16 cellular contexts compared by ENCODE assay signal in the genomic region with DNA sequence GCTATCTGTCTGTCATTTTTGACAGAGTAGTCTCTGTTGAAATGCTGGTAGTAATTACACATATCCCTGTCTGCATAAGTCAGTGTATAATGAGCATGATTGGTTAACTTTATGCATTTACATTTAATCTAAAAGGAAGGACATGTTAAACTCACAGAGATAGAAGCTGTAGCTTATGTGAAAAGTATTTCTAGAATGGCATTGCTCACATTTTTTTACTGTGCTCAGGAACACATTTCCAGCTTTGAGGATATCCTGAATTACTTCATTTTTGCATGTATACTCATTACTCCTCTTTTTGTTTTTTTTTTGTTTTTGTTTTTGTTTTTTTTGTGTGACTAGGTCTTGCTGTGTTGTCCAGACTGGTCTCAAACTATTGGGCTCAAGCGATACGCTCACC.
DNase-seq lines count a peak whose midpoint lies in the region; ATAC-seq and TF ChIP-seq lines count a peak whose summit lies in the region.
"Had no signal": no experiment of that assay in that cellular context is flagged by ENCODE, and none has a peak within 500 bp of the region (broad histone marks: within the 10 kb centered on the region; RNA-seq: fewer than 3 reads in every experiment).

No MANE protein-coding gene starts in this region.

- intact Hi-C loops in left ventricle myocardium inferior (cut with micrococcal nuclease) (no loop called here), right cardiac atrium (cut with DNase I) (no loop called here)
- intact Hi-C loops in activated CD4-positive, alpha-beta memory T cell treated with anti-CD3 and anti-CD28 coated beads for 36 hours (cut with micrococcal nuclease), result no loop called here

- H4K20me1 ChIP-seq in neural cell (ENCODE audit: insufficient read depth), result no peaks in the 10 kb centered on the region

- H3K9me3 ChIP-seq in left ventricle myocardium inferior (replicated peaks) (no peaks in the 10 kb centered on the region), right cardiac atrium (ENCODE audit: control insufficient read depth, low read length) (no peaks in the 10 kb centered on the region), neural cell (ENCODE audit: low read length) (no peaks in the 10 kb centered on the region)
- H3K9me3 ChIP-seq: BE2C had no signal

- H3K27ac Mint-ChIP-seq in activated T-helper 17 cell treated with anti-CD3 and anti-CD28 coated beads, Interleukin-2, amount 50 U/mL, for 72 hours, result peak overlapping the region; percentile 42
- H3K27ac Mint-ChIP-seq in activated CD4-positive, alpha-beta memory T cell treated with anti-CD3 and anti-CD28 coated beads for 36 hours, result no peak overlapping the region
- H3K27ac Mint-ChIP-seq: CD4-positive, alpha-beta T cell; HFFc6 had no signal

- no peaks in the 10 kb centered on the region for H3F3A ChIP-seq in neural cell (ENCODE audit: insufficient read depth, low read length, poor library complexity, severe bottlenecking)

- 97% methylated on average over 2 of the region's 2 CpGs for WGBS in right cardiac atrium

- no peaks in the 10 kb centered on the region for H3K27me3 Mint-ChIP-seq in activated T-helper 17 cell treated with anti-CD3 and anti-CD28 coated beads, Interleukin-2, amount 50 U/mL, for 72 hours
- no peaks in the 10 kb centered on the region for H3K27me3 Mint-ChIP-seq in activated CD4-positive, alpha-beta memory T cell treated with anti-CD3 and anti-CD28 coated beads for 36 hours
- H3K27me3 Mint-ChIP-seq: CD4-positive, alpha-beta T cell had no signal

- no peaks in the 10 kb centered on the region for H3K9me2 ChIP-seq in neural cell (ENCODE audit: insufficient read depth, low read length)

- H3K4me1 ChIP-seq in left ventricle myocardium inferior (peaks cover 45% of the 10 kb centered on the region), right cardiac atrium (ENCODE audit: control insufficient read depth, insufficient read depth, low read length) (peaks cover 7% of the 10 kb centered on the region)
- H3K4me1 ChIP-seq: BE2C had no signal

- CTCF ChIA-PET in activated CD4-positive, alpha-beta memory T cell treated with anti-CD3 and anti-CD28 coated beads for 36 hours (lab: Charles Lee), result interaction anchor here (1.5 kb wide), 1 partner anchor 91 kb away, joined by 4 read pairs; no protein-coding TSS in a partner anchor

- peak overlapping the region; percentile 73 for H3K27ac ChIP-seq in left ventricle myocardium inferior (replicated peaks)
- H3K27ac ChIP-seq in right cardiac atrium (ENCODE audit: low read length), result no peak overlapping the region
- H3K27ac ChIP-seq in neural cell (ENCODE audit: low read length), result peak overlapping the region; percentile 8
- H3K27ac ChIP-seq: GM23248 had no signal

- TF ChIP-seq EP300 in neural cell (conservative IDR thresholded peaks at IDR 0.05; ENCODE audit: poor library complexity, severe bottlenecking), result peak; percentile 74

- H3K36me3 Mint-ChIP-seq in activated T-helper 17 cell treated with anti-CD3 and anti-CD28 coated beads, Interleukin-2, amount 50 U/mL, for 72 hours (ENCODE audit: low read depth), result peaks cover 51% of the 10 kb centered on the region
- peaks cover 26% of the 10 kb centered on the region for H3K36me3 Mint-ChIP-seq in activated CD4-positive, alpha-beta memory T cell treated with anti-CD3 and anti-CD28 coated beads for 36 hours

- no peak overlapping the region for H3K9ac ChIP-seq in neural cell (ENCODE audit: low read length)
- H3K9ac ChIP-seq: GM23248 had no signal

- POLR2A ChIA-PET in activated CD4-positive, alpha-beta memory T cell treated with anti-CD3 and anti-CD28 coated beads for 36 hours (lab: Charles Lee), result no interaction called here

- H3K79me2 ChIP-seq in neural cell (replicated peaks; ENCODE audit: insufficient read depth, low read length), result no peaks in the 10 kb centered on the region

- no peak overlapping the region for H2AFZ ChIP-seq in neural cell (ENCODE audit: low read depth, low read length)
- H2AFZ ChIP-seq: GM23248 had no signal

- no peak for TF ChIP-seq CTCF in left ventricle myocardium inferior (IDR thresholded peaks at IDR 0.05; ENCODE audit: borderline replicate concordance)
- TF ChIP-seq CTCF in neural cell (IDR thresholded peaks at IDR 0.05; ENCODE audit: poor library complexity, severe bottlenecking), result no peak

- TF ChIP-seq RAD21 in neural cell (conservative IDR thresholded peaks at IDR 0.05), result no peak

- no peak overlapping the region for H3K4me2 ChIP-seq in neural cell (ENCODE audit: low read length)

- H3K4me3 ChIP-seq in left ventricle myocardium inferior (no peak overlapping the region), right cardiac atrium (ENCODE audit: low read length) (no peak overlapping the region), neural cell (ENCODE audit: low read length) (no peak overlapping the region)
- H3K4me3 ChIP-seq: GM23248 had no signal

- no peaks in the 10 kb centered on the region for H3K27me3 ChIP-seq in left ventricle myocardium inferior (ENCODE audit: low read depth)
- H3K27me3 ChIP-seq in right cardiac atrium (ENCODE audit: control insufficient read depth, insufficient read depth), result no peaks in the 10 kb centered on the region
- no peaks in the 10 kb centered on the region for H3K27me3 ChIP-seq in neural cell (ENCODE audit: insufficient read depth, low read depth, low read length)
- H3K27me3 ChIP-seq: BE2C had no signal

- H3K4me3 Mint-ChIP-seq in activated T-helper 17 cell treated with anti-CD3 and anti-CD28 coated beads, Interleukin-2, amount 50 U/mL, for 72 hours, result no peak overlapping the region
- H3K4me3 Mint-ChIP-seq in activated CD4-positive, alpha-beta memory T cell treated with anti-CD3 and anti-CD28 coated beads for 36 hours, result no peak overlapping the region
- H3K4me3 Mint-ChIP-seq: CD4-positive, alpha-beta T cell; HFFc6 had no signal

- H3K36me3 ChIP-seq in left ventricle myocardium inferior, result no peaks in the 10 kb centered on the region
- no peaks in the 10 kb centered on the region for H3K36me3 ChIP-seq in neural cell (ENCODE audit: insufficient read depth, low read length)
- H3K36me3 ChIP-seq: BE2C had no signal

- ATAC-seq in right cardiac atrium, result no peak
- ATAC-seq in activated T-helper 17 cell treated with anti-CD3 and anti-CD28 coated beads, Interleukin-2, amount 50 U/mL, for 72 hours (replicated peaks), result no peak
- no peak for ATAC-seq in HG02981 (IDR thresholded peaks at IDR 0.05; ENCODE audit: unreplicated experiment)
- ATAC-seq: HCT116 had no signal

- H3K4me1 Mint-ChIP-seq in activated T-helper 17 cell treated with anti-CD3 and anti-CD28 coated beads, Interleukin-2, amount 50 U/mL, for 72 hours, result peaks cover 4% of the 10 kb centered on the region
- H3K4me1 Mint-ChIP-seq in activated CD4-positive, alpha-beta memory T cell treated with anti-CD3 and anti-CD28 coated beads for 36 hours (ENCODE audit: low read depth), result peaks cover 11% of the 10 kb centered on the region

- H3K9me3 Mint-ChIP-seq in activated T-helper 17 cell treated with anti-CD3 and anti-CD28 coated beads, Interleukin-2, amount 50 U/mL, for 72 hours, result no peaks in the 10 kb centered on the region
- H3K9me3 Mint-ChIP-seq in activated CD4-positive, alpha-beta memory T cell treated with anti-CD3 and anti-CD28 coated beads for 36 hours, result no peaks in the 10 kb centered on the region
- H3K9me3 Mint-ChIP-seq: CD4-positive, alpha-beta T cell; HFFc6 had no signal

- DNase-seq in left ventricle myocardium inferior (no peak), right cardiac atrium (no peak), COLO829 (ENCODE audit: low spot score) (no peak)
- DNase-seq in activated CD4-positive, alpha-beta memory T cell treated with anti-CD3 and anti-CD28 coated beads for 36 hours, result no peak
- DNase-seq: BE2C; C1 segment of cervical spinal cord; CD4-positive, alpha-beta T cell; DMS153; DMS79; GDM1; GM23248; HFFc6 had no signal

TF ChIP-seq in neural cell, 6 proteins besides CTCF, POLR2A, EP300 and RAD21:
- no peak for TF ChIP-seq EZH2 (IDR thresholded peaks at IDR 0.05; ENCODE audit: borderline replicate concordance, insufficient read depth, low read length, poor library complexity, severe bottlenecking)
- no peak for TF ChIP-seq TAF1 (IDR thresholded peaks at IDR 0.05; ENCODE audit: low read depth)
- no peak for TF ChIP-seq MXI1 (conservative IDR thresholded peaks at IDR 0.05; ENCODE audit: poor library complexity, severe bottlenecking)
- TF ChIP-seq SMC3 (conservative IDR thresholded peaks at IDR 0.05; ENCODE audit: poor library complexity), result no peak
- no peak for TF ChIP-seq REST (IDR thresholded peaks at IDR 0.05; ENCODE audit: borderline replicate concordance)
- TF ChIP-seq POLR2AphosphoS5 (IDR thresholded peaks at IDR 0.05), result no peak
TF ChIP-seq in neural cell: peak in this region for 0.
